26 cellular contexts compared by ENCODE assay signal in the genomic region with DNA sequence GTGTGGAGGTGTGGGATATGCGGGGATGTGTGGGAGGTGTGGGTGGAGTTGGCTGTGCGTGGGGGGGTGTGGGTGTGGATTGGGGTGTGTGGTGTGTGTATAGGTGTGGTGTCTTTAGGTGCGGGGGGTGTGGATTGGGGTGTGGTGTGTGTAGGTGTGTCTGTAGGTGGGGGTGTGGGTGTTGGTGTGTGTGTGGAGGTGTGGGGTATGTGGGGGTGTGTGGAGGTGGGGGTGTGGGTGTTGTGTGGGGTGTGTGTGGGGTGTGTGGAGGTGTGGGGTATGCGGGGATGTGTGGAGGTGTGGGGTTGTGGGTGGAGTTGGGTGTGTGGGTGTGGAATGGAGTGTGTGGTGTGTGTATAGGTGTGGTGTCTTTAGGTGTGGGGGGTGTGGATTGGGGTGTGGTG. TPM values are rescaled to one million over a fixed set of nuclear protein-coding genes. Genes with fewer than 3 reads are reported as not detected.
DNase-seq lines count a peak whose midpoint lies in the region; ATAC-seq, FAIRE-seq and TF ChIP-seq lines count a peak whose summit lies in the region.
"Had no signal": no experiment of that assay in that cellular context is flagged by ENCODE, and none has a peak within 500 bp of the region (broad histone marks: within the 10 kb centered on the region; RNA-seq: fewer than 3 reads in every experiment).

No MANE protein-coding gene starts in this region.

- H2AFZ ChIP-seq in endothelial cell of umbilical vein (ENCODE audit: low read depth, low read length), result no peak overlapping the region
- H2AFZ ChIP-seq in PC-9, result no peak overlapping the region

- DNase-seq in CD4-positive, alpha-beta T cell, result peak in 1 of 10 experiments; percentile 27
- peak; percentile 16 for DNase-seq in H7
- no peak for DNase-seq in endothelial cell of umbilical vein (ENCODE audit: low read depth, low spot score)
- no peak for DNase-seq in naive thymus-derived CD4-positive, alpha-beta T cell
- no peak for DNase-seq in GM19240 (ENCODE audit: insufficient read length, low spot score)
- no peak for DNase-seq in A673 (ENCODE audit: low spot score)
- DNase-seq in MCF 10A (ENCODE audit: unreplicated experiment), result no peak
- DNase-seq in PC-9, result no peak
- DNase-seq: activated CD4-positive, alpha-beta T cell treated with anti-CD3 and anti-CD28 coated beads for 48 hours; activated naive CD8-positive, alpha-beta T cell treated with anti-CD3 and anti-CD28 coated beads, Interleukin-2, amount 10 ng/mL, durations not matched to agents 7 days and 5 days; esophagus squamous epithelium; gastrocnemius medialis; kidney glomerular epithelial cell; NCI-H1436; stimulated activated CD4-positive, alpha-beta T cell treated with anti-CD3 and anti-CD28 coated beads, Interleukin-12 subunit alpha, Interleukin-12 subunit beta, amount 100 ng/mL, for 4 hours; T-helper 17 cell; upper lobe of left lung had no signal

- H3K9me2 ChIP-seq in PC-9 (ENCODE audit: insufficient read depth), result no peaks in the 10 kb centered on the region

- H3F3A ChIP-seq in PC-9 (ENCODE audit: insufficient read depth, low read depth), result no peaks in the 10 kb centered on the region

- ATAC-seq in CD4-positive, alpha-beta T cell (ENCODE audit: poor library complexity), result no peak
- ATAC-seq in naive thymus-derived CD4-positive, alpha-beta T cell, result no peak
- ATAC-seq: gastrocnemius medialis had no signal

- no peak overlapping the region for H3K9ac ChIP-seq in endothelial cell of umbilical vein (replicated peaks; ENCODE audit: extremely low read depth, insufficient read depth, low read length)

- no peak for TF ChIP-seq CTCF in CD4-positive, alpha-beta T cell (IDR thresholded peaks at IDR 0.05)
- no peak for TF ChIP-seq CTCF in endothelial cell of umbilical vein (IDR thresholded peaks at IDR 0.05; ENCODE audit: extremely low read depth in 1 of 2, insufficient read depth in 1 of 2, low read depth in 1 of 2, low read length in 2 of 2)
- no peak for TF ChIP-seq CTCF in A673 (conservative IDR thresholded peaks at IDR 0.05; ENCODE audit: low read depth, low read length)
- TF ChIP-seq CTCF in MCF 10A (IDR thresholded peaks at IDR 0.05; ENCODE audit: unreplicated experiment), result no peak
- no peak for TF ChIP-seq CTCF in PC-9 (conservative IDR thresholded peaks at IDR 0.05)

- no peaks in the 10 kb centered on the region for H3K9me1 ChIP-seq in endothelial cell of umbilical vein (replicated peaks; ENCODE audit: control insufficient read depth, extremely low read depth, insufficient read depth, low read length)

- peak; percentile 8 for FAIRE-seq in endothelial cell of umbilical vein (lab: Jason Lieb, UNC)
- FAIRE-seq: pancreas had no signal

- no peaks in the 10 kb centered on the region for H3K27me3 Mint-ChIP-seq in CD4-positive, alpha-beta T cell
- no peaks in the 10 kb centered on the region for H3K27me3 Mint-ChIP-seq in naive thymus-derived CD4-positive, alpha-beta T cell
- no peaks in the 10 kb centered on the region for H3K27me3 Mint-ChIP-seq in MCF 10A (ENCODE audit: insufficient read depth, unreplicated experiment)
- H3K27me3 Mint-ChIP-seq: activated naive CD8-positive, alpha-beta T cell treated with anti-CD3 and anti-CD28 coated beads, Interleukin-2, amount 10 ng/mL, durations not matched to agents 7 days and 5 days; natural killer cell treated with Interleukin-12 subunit alpha and Interleukin-12 subunit beta and Interleukin-15 and Interleukin-18, amount 100 ng/mL, for 72 hours; T-helper 17 cell had no signal

- H3K27ac Mint-ChIP-seq in CD4-positive, alpha-beta T cell, result no peak overlapping the region
- peak overlapping the region in 1 of 9 donors; percentile 70 for H3K27ac Mint-ChIP-seq in naive thymus-derived CD4-positive, alpha-beta T cell
- no peak overlapping the region for H3K27ac Mint-ChIP-seq in MCF 10A (ENCODE audit: low read depth, unreplicated experiment)
- H3K27ac Mint-ChIP-seq: natural killer cell treated with Interleukin-12 subunit alpha and Interleukin-12 subunit beta and Interleukin-15 and Interleukin-18, amount 100 ng/mL, for 72 hours; T-helper 17 cell had no signal

- dilution Hi-C loops in endothelial cell of umbilical vein (cut with MboI; ENCODE audit: extremely low pct_ligation_motif_present, low sequenced_read_pairs), result no loop called here

- no peaks in the 10 kb centered on the region for H4K20me1 ChIP-seq in endothelial cell of umbilical vein (replicated peaks; ENCODE audit: control insufficient read depth, extremely low read depth, insufficient read depth, low read length)
- no peaks in the 10 kb centered on the region for H4K20me1 ChIP-seq in PC-9 (ENCODE audit: insufficient read depth)

- TF ChIP-seq POLR2A in endothelial cell of umbilical vein (IDR thresholded peaks at IDR 0.05; ENCODE audit: low read depth, low read length), result no peak

- no peaks in the 10 kb centered on the region for H3K4me1 ChIP-seq in endothelial cell of umbilical vein (ENCODE audit: control insufficient read depth, extremely low read depth, insufficient read depth, low read length)
- H3K4me1 ChIP-seq in naive thymus-derived CD4-positive, alpha-beta T cell (ENCODE audit: control insufficient read depth in 2 of 2, insufficient read depth in 2 of 2, low read length in 2 of 2), result peaks cover 6 to 19% of the 10 kb centered on the region in 2 donors
- H3K4me1 ChIP-seq in A673 (ENCODE audit: insufficient read depth, low read length, poor library complexity, severe bottlenecking), result no peaks in the 10 kb centered on the region
- H3K4me1 ChIP-seq in PC-9 (replicated peaks; ENCODE audit: insufficient read depth), result peaks cover 24% of the 10 kb centered on the region
- H3K4me1 ChIP-seq: gastrocnemius medialis, pancreas, right atrium auricular region, upper lobe of left lung had no signal

- POLR2A ChIA-PET in CD4-positive, alpha-beta T cell (lab: Charles Lee), result no interaction called here
- POLR2A ChIA-PET in endothelial cell of umbilical vein (lab: Charles Lee) (no interaction called here), A673 (lab: Charles Lee; ENCODE audit: low non-redundant PET) (no interaction called here), MCF 10A (lab: Yijun Ruan, JAX) (no interaction called here), PC-9 (lab: Charles Lee; ENCODE audit: unreplicated experiment) (no interaction called here)
- POLR2A ChIA-PET in naive thymus-derived CD4-positive, alpha-beta T cell (lab: Charles Lee), result no interaction called here

- no peaks in the 10 kb centered on the region for H3K36me3 ChIP-seq in H7 (replicated peaks; ENCODE audit: control insufficient read depth, insufficient read depth, low read length)
- peaks cover 0 to 3% of the 10 kb centered on the region in 2 experiments for H3K36me3 ChIP-seq in endothelial cell of umbilical vein (ENCODE audit: control insufficient read depth in 2 of 2, extremely low read depth in 1 of 2, insufficient read depth in 2 of 2, low read length in 2 of 2)
- H3K36me3 ChIP-seq in naive thymus-derived CD4-positive, alpha-beta T cell (ENCODE audit: control insufficient read depth in 2 of 3, insufficient read depth in 3 of 3, low read length in 3 of 3), result no peaks in the 10 kb centered on the region
- H3K36me3 ChIP-seq in A673 (ENCODE audit: insufficient read depth, low read length, poor library complexity, severe bottlenecking), result no peaks in the 10 kb centered on the region
- H3K36me3 ChIP-seq in PC-9 (ENCODE audit: low read depth), result no peaks in the 10 kb centered on the region
- H3K36me3 ChIP-seq: gastrocnemius medialis, pancreas, right atrium auricular region had no signal

- no peaks in the 10 kb centered on the region for H3K27me3 ChIP-seq in CD4-positive, alpha-beta T cell (ENCODE audit: control insufficient read depth, insufficient read depth, low read length)
- no peaks in the 10 kb centered on the region for H3K27me3 ChIP-seq in H7 (ENCODE audit: control insufficient read depth, insufficient read depth, low read length)
- no peaks in the 10 kb centered on the region for H3K27me3 ChIP-seq in endothelial cell of umbilical vein (ENCODE audit: control insufficient read depth in 2 of 2, insufficient read depth in 2 of 2, low read length in 2 of 2)
- no peaks in the 10 kb centered on the region for H3K27me3 ChIP-seq in naive thymus-derived CD4-positive, alpha-beta T cell (ENCODE audit: control insufficient read depth in 2 of 2, insufficient read depth in 2 of 2, low read length in 2 of 2)
- no peaks in the 10 kb centered on the region for H3K27me3 ChIP-seq in A673 (replicated peaks; ENCODE audit: insufficient read depth, low read depth, low read length, poor library complexity)
- no peaks in the 10 kb centered on the region for H3K27me3 ChIP-seq in PC-9 (ENCODE audit: insufficient read depth, low read depth)
- H3K27me3 ChIP-seq: esophagus squamous epithelium, gastrocnemius medialis, pancreas, right atrium auricular region, upper lobe of left lung had no signal

- H3K4me3 ChIP-seq in H7 (ENCODE audit: insufficient read depth, low read depth, low read length), result no peak overlapping the region
- no peak overlapping the region for H3K4me3 ChIP-seq in endothelial cell of umbilical vein (replicated peaks in 1 of 3; ENCODE audit: insufficient read depth in 1 of 3, low read depth in 1 of 3, low read length in 3 of 3)
- H3K4me3 ChIP-seq in naive thymus-derived CD4-positive, alpha-beta T cell (ENCODE audit: low read length), result no peak overlapping the region
- no peak overlapping the region for H3K4me3 ChIP-seq in A673 (ENCODE audit: low read depth, low read length, poor library complexity, severe bottlenecking)
- H3K4me3 ChIP-seq in PC-9, result no peak overlapping the region
- H3K4me3 ChIP-seq: esophagus squamous epithelium, gastrocnemius medialis, pancreas, right atrium auricular region, upper lobe of left lung had no signal

- no peaks in the 10 kb centered on the region for H3K9me3 Mint-ChIP-seq in CD4-positive, alpha-beta T cell
- H3K9me3 Mint-ChIP-seq in naive thymus-derived CD4-positive, alpha-beta T cell, result no peaks in the 10 kb centered on the region
- H3K9me3 Mint-ChIP-seq in MCF 10A (ENCODE audit: unreplicated experiment), result no peaks in the 10 kb centered on the region
- H3K9me3 Mint-ChIP-seq: activated naive CD8-positive, alpha-beta T cell treated with anti-CD3 and anti-CD28 coated beads, Interleukin-2, amount 10 ng/mL, durations not matched to agents 7 days and 5 days; natural killer cell treated with Interleukin-12 subunit alpha and Interleukin-12 subunit beta and Interleukin-15 and Interleukin-18, amount 100 ng/mL, for 72 hours had no signal

- BruUV-seq in endothelial cell of umbilical vein (replicated peaks; lab: Mats Ljungman, UMichigan), result no TSS peak
- BruUV-seq in A673 (replicated peaks; lab: Mats Ljungman, UMichigan), result no TSS peak
- no TSS peak for BruUV-seq in MCF 10A (replicated peaks; lab: Mats Ljungman, UMichigan)
- no TSS peak for BruUV-seq in PC-9 (replicated peaks; lab: Mats Ljungman, UMichigan)

- H3K36me3 Mint-ChIP-seq in CD4-positive, alpha-beta T cell (ENCODE audit: low read depth), result peaks cover 10% of the 10 kb centered on the region
- H3K36me3 Mint-ChIP-seq in naive thymus-derived CD4-positive, alpha-beta T cell, result no peaks in the 10 kb centered on the region
- peaks cover 19% of the 10 kb centered on the region for H3K36me3 Mint-ChIP-seq in MCF 10A (ENCODE audit: insufficient read depth, unreplicated experiment)
- H3K36me3 Mint-ChIP-seq: activated naive CD8-positive, alpha-beta T cell treated with anti-CD3 and anti-CD28 coated beads, Interleukin-2, amount 10 ng/mL, durations not matched to agents 7 days and 5 days; natural killer cell treated with Interleukin-12 subunit alpha and Interleukin-12 subunit beta and Interleukin-15 and Interleukin-18, amount 100 ng/mL, for 72 hours had no signal

- peak overlapping the region; percentile 26 for H3K27ac ChIP-seq in CD4-positive, alpha-beta T cell (ENCODE audit: low read depth, low read length)
- no peak overlapping the region for H3K27ac ChIP-seq in endothelial cell of umbilical vein (ENCODE audit: insufficient read depth, low read depth, low read length)
- peak overlapping the region; percentile 57 for H3K27ac ChIP-seq in naive thymus-derived CD4-positive, alpha-beta T cell (ENCODE audit: low read depth, low read length)
- no peak overlapping the region for H3K27ac ChIP-seq in A673 (ENCODE audit: low read depth, low read length, poor library complexity, severe bottlenecking)
- no peak overlapping the region for H3K27ac ChIP-seq in PC-9
- H3K27ac ChIP-seq: C4-2B, gastrocnemius medialis, HL-60, pancreas, right atrium auricular region, upper lobe of left lung had no signal

- no peak overlapping the region for H3K4me3 Mint-ChIP-seq in CD4-positive, alpha-beta T cell
- H3K4me3 Mint-ChIP-seq in naive thymus-derived CD4-positive, alpha-beta T cell, result no peak overlapping the region
- H3K4me3 Mint-ChIP-seq in MCF 10A (ENCODE audit: unreplicated experiment), result no peak overlapping the region
- H3K4me3 Mint-ChIP-seq: activated naive CD8-positive, alpha-beta T cell treated with anti-CD3 and anti-CD28 coated beads, Interleukin-2, amount 10 ng/mL, durations not matched to agents 7 days and 5 days; natural killer cell treated with Interleukin-12 subunit alpha and Interleukin-12 subunit beta and Interleukin-15 and Interleukin-18, amount 100 ng/mL, for 72 hours had no signal

- intact Hi-C loops in CD4-positive, alpha-beta T cell (cut with DNase I, micrococcal nuclease), result loop anchor here in 1 of 2 experiments (10.0 kb wide), 1 partner anchor 493 kb away; no protein-coding TSS in a partner anchor
- intact Hi-C loops in endothelial cell of umbilical vein (cut with micrococcal nuclease) (no loop called here), A673 (cut with micrococcal nuclease; ENCODE audit: unreplicated experiment) (no loop called here), MCF 10A (cut with micrococcal nuclease) (no loop called here), PC-9 (cut with micrococcal nuclease; ENCODE audit: unreplicated experiment) (loop anchor here (2.0 kb wide), 1 partner anchor 491 kb away; no protein-coding TSS in a partner anchor)
- intact Hi-C loops in naive thymus-derived CD4-positive, alpha-beta T cell (cut with micrococcal nuclease), result no loop called here

- CTCF ChIA-PET in CD4-positive, alpha-beta T cell (lab: Charles Lee), result no interaction called here
- CTCF ChIA-PET in endothelial cell of umbilical vein (lab: Charles Lee) (no interaction called here), A673 (lab: Charles Lee) (no interaction called here), MCF 10A (lab: Yijun Ruan, JAX) (no interaction called here), PC-9 (lab: Charles Lee) (no interaction called here)
- CTCF ChIA-PET in naive thymus-derived CD4-positive, alpha-beta T cell (lab: Charles Lee), result no interaction called here

- H3K4me2 ChIP-seq in endothelial cell of umbilical vein (ENCODE audit: insufficient read depth, low read length) (no peak overlapping the region), PC-9 (no peak overlapping the region)

- H3K79me2 ChIP-seq in endothelial cell of umbilical vein (ENCODE audit: control insufficient read depth, insufficient read depth, low read length), result no peaks in the 10 kb centered on the region
- no peaks in the 10 kb centered on the region for H3K79me2 ChIP-seq in PC-9 (ENCODE audit: low read depth)

- H3K4me1 Mint-ChIP-seq in CD4-positive, alpha-beta T cell (ENCODE audit: low read depth), result no peaks in the 10 kb centered on the region
- peaks cover 0 to 6% (median 0%) of the 10 kb centered on the region in 7 donors for H3K4me1 Mint-ChIP-seq in naive thymus-derived CD4-positive, alpha-beta T cell
- H3K4me1 Mint-ChIP-seq in MCF 10A (ENCODE audit: insufficient read depth, unreplicated experiment), result no peaks in the 10 kb centered on the region
- H3K4me1 Mint-ChIP-seq: T-helper 17 cell had no signal

- no peaks in the 10 kb centered on the region for H3K9me3 ChIP-seq in CD4-positive, alpha-beta T cell (ENCODE audit: control insufficient read depth, low read length)
- H3K9me3 ChIP-seq in endothelial cell of umbilical vein (replicated peaks; ENCODE audit: control insufficient read depth, insufficient read depth, low read length), result no peaks in the 10 kb centered on the region
- no peaks in the 10 kb centered on the region for H3K9me3 ChIP-seq in naive thymus-derived CD4-positive, alpha-beta T cell (ENCODE audit: control insufficient read depth in 2 of 3, low read length in 3 of 3)
- H3K9me3 ChIP-seq in A673 (ENCODE audit: low read depth, low read length, poor library complexity, severe bottlenecking), result no peaks in the 10 kb centered on the region
- H3K9me3 ChIP-seq in PC-9 (ENCODE audit: insufficient read depth, low read depth), result no peaks in the 10 kb centered on the region
- H3K9me3 ChIP-seq: esophagus squamous epithelium, gastrocnemius medialis, pancreas, right atrium auricular region, upper lobe of left lung had no signal

RNA-seq across cellular contexts. Expression of a gene that starts 33.9 kb away (rescaled TPM):
- total RNA-seq in CD4-positive, alpha-beta T cell, result not detected
- total RNA-seq in H7 (2014; rRNA removed; shearing (Covaris generic)), result not detected in 2 replicates
- not detected in 2 replicates for total RNA-seq in endothelial cell of umbilical vein
- polyA plus RNA-seq in endothelial cell of umbilical vein, result not detected in 2 replicates
- polyA plus RNA-seq in endothelial cell of umbilical vein (2011; cell fraction: cytosol; rRNA removed), result not detected in 2 replicates
- not detected in 2 replicates for polyA plus RNA-seq in endothelial cell of umbilical vein (2011; cell fraction: nucleus; rRNA removed)
- polyA plus RNA-seq in endothelial cell of umbilical vein (2012), result not detected in 2 replicates
- not detected in 2 replicates for polyA minus RNA-seq in endothelial cell of umbilical vein
- polyA minus RNA-seq in endothelial cell of umbilical vein (2011; cell fraction: cytosol; rRNA and poly(A)+ RNA removed), result not detected
- not detected in 2 replicates for polyA minus RNA-seq in endothelial cell of umbilical vein (2011; cell fraction: nucleus; rRNA and poly(A)+ RNA removed)
- not detected for total RNA-seq in naive thymus-derived CD4-positive, alpha-beta T cell
- polyA plus RNA-seq in naive thymus-derived CD4-positive, alpha-beta T cell, result not detected
- total RNA-seq in A673 (2021), result not detected in 2 replicates
- not detected in 2 replicates for total RNA-seq in MCF 10A (2022)
- not detected in 2 replicates for total RNA-seq in PC-9 (2021)
- total RNA-seq: activated naive CD8-positive, alpha-beta T cell treated with anti-CD3 and anti-CD28 coated beads, Interleukin-2, amount 10 ng/mL, durations not matched to agents 7 days and 5 days; chondrocyte; esophagus squamous epithelium; G401; gastrocnemius medialis; natural killer cell treated with Interleukin-12 subunit alpha and Interleukin-12 subunit beta and Interleukin-15 and Interleukin-18, amount 100 ng/mL, for 72 hours; pancreas; right atrium auricular region; RPMI7951; SK-MEL-5; T-helper 17 cell; upper lobe of left lung had no signal
- polyA plus RNA-seq: pancreas had no signal

Comparison
In these comparisons a context has a peak if more than half of its experiments do, and no peak if none do; other contexts are left out.
1. H3K27ac ChIP-seq: peak in CD4-positive, alpha-beta T cell (single experiment) and naive thymus-derived CD4-positive, alpha-beta T cell (single experiment); none in endothelial cell of umbilical vein (single experiment), A673 (single experiment) and PC-9 (single experiment).